ENCODE assay signal across 23 cellular contexts in genomic region chr1:27120849-27121248, GRCh38. TPM values are rescaled to one million over a fixed set of nuclear protein-coding genes. Genes with fewer than 3 reads are reported as not detected.
A peak's percentile ranks its signal among the peaks of the same experiment; 100 is the strongest.
DNase-seq lines count a peak whose midpoint lies in the region; ATAC-seq and TF ChIP-seq lines count a peak whose summit lies in the region.
"Had no signal": no experiment of that assay in that cellular context is flagged by ENCODE, and none has a peak within 500 bp of the region (broad histone marks: within the 10 kb centered on the region; RNA-seq: fewer than 3 reads in every experiment).

No MANE protein-coding gene starts in this region.

- no peak for TF ChIP-seq POLR2A in breast epithelium (IDR thresholded peaks at IDR 0.05)

- no TSS peak for BruUV-seq in MCF 10A (replicated peaks; lab: Mats Ljungman, UMichigan)

- ATAC-seq in WTC11: no peak
- ATAC-seq: activated T-cell treated with anti-CD3 and anti-CD28 coated beads, Interleukin-2, amount 50 U/mL, for 4 hours; foreskin keratinocyte; mucosa of descending colon had no signal

- no peak overlapping the region for H3K27ac Mint-ChIP-seq in MCF 10A (ENCODE audit: low read depth, unreplicated experiment)
- H3K27ac Mint-ChIP-seq in activated CD4-positive, alpha-beta memory T cell treated with anti-CD3 and anti-CD28 coated beads for 36 hours: no peak overlapping the region
- H3K27ac Mint-ChIP-seq in WTC11: no peak overlapping the region
- H3K27ac Mint-ChIP-seq: activated naive CD4-positive, alpha-beta T cell treated with anti-CD3 and anti-CD28 coated beads, Interleukin-2, amount 10 ng/mL, durations not matched to agents 7 days and 5 days had no signal

- H3K36me3 ChIP-seq in breast epithelium (no peaks in the 10 kb centered on the region), rectal smooth muscle tissue (ENCODE audit: control insufficient read depth, insufficient read depth, low read length) (no peaks in the 10 kb centered on the region)

- H3K9me3 Mint-ChIP-seq in MCF 10A (ENCODE audit: unreplicated experiment): no peaks in the 10 kb centered on the region
- H3K9me3 Mint-ChIP-seq in activated CD4-positive, alpha-beta memory T cell treated with anti-CD3 and anti-CD28 coated beads for 36 hours: no peaks in the 10 kb centered on the region
- H3K9me3 Mint-ChIP-seq in WTC11: no peaks in the 10 kb centered on the region
- H3K9me3 Mint-ChIP-seq: activated naive CD4-positive, alpha-beta T cell treated with anti-CD3 and anti-CD28 coated beads, Interleukin-2, amount 10 ng/mL, durations not matched to agents 7 days and 5 days; activated T-cell treated with anti-CD3 and anti-CD28 coated beads, Interleukin-2, amount 50 U/mL, for 4 hours had no signal

- H3K4me3 Mint-ChIP-seq in MCF 10A (ENCODE audit: unreplicated experiment): no peak overlapping the region
- no peak overlapping the region for H3K4me3 Mint-ChIP-seq in activated CD4-positive, alpha-beta memory T cell treated with anti-CD3 and anti-CD28 coated beads for 36 hours
- H3K4me3 Mint-ChIP-seq in WTC11: no peak overlapping the region
- H3K4me3 Mint-ChIP-seq: activated naive CD4-positive, alpha-beta T cell treated with anti-CD3 and anti-CD28 coated beads, Interleukin-2, amount 10 ng/mL, durations not matched to agents 7 days and 5 days; activated T-cell treated with anti-CD3 and anti-CD28 coated beads, Interleukin-2, amount 50 U/mL, for 4 hours had no signal

- no peak overlapping the region for H3K9ac ChIP-seq in rectal smooth muscle tissue (ENCODE audit: low read length)

- no peaks in the 10 kb centered on the region for H3K27me3 Mint-ChIP-seq in MCF 10A (ENCODE audit: insufficient read depth, unreplicated experiment)
- no peaks in the 10 kb centered on the region for H3K27me3 Mint-ChIP-seq in activated CD4-positive, alpha-beta memory T cell treated with anti-CD3 and anti-CD28 coated beads for 36 hours
- no peaks in the 10 kb centered on the region for H3K27me3 Mint-ChIP-seq in WTC11 (ENCODE audit: low read depth)
- H3K27me3 Mint-ChIP-seq: activated naive CD4-positive, alpha-beta T cell treated with anti-CD3 and anti-CD28 coated beads, Interleukin-2, amount 10 ng/mL, durations not matched to agents 7 days and 5 days had no signal

- CTCF ChIA-PET in MCF 10A (lab: Yijun Ruan, JAX): interaction anchor here (0.6 to 1.0 kb wide), 3 partner anchors 9 to 139 kb away, joined by 3 to 4 read pairs (median 4); no protein-coding TSS in a partner anchor
- CTCF ChIA-PET in activated CD4-positive, alpha-beta memory T cell treated with anti-CD3 and anti-CD28 coated beads for 36 hours (lab: Charles Lee): interaction anchor here (1.0 kb wide), 2 partner anchors 19 to 274 kb away, joined by 3 read pairs; no protein-coding TSS in a partner anchor
- CTCF ChIA-PET in WTC11 (lab: Charles Lee): interaction anchor here (1.2 to 2.1 kb wide), 3 partner anchors 9 to 176 kb away, joined by 3 to 5 read pairs (median 4); no protein-coding TSS in a partner anchor

- peaks cover 7% of the 10 kb centered on the region for H3K36me3 Mint-ChIP-seq in MCF 10A (ENCODE audit: insufficient read depth, unreplicated experiment)
- peaks cover 3% of the 10 kb centered on the region for H3K36me3 Mint-ChIP-seq in activated CD4-positive, alpha-beta memory T cell treated with anti-CD3 and anti-CD28 coated beads for 36 hours
- H3K36me3 Mint-ChIP-seq in WTC11: no peaks in the 10 kb centered on the region
- H3K36me3 Mint-ChIP-seq: activated naive CD4-positive, alpha-beta T cell treated with anti-CD3 and anti-CD28 coated beads, Interleukin-2, amount 10 ng/mL, durations not matched to agents 7 days and 5 days had no signal

- TF ChIP-seq CTCF in breast epithelium (IDR thresholded peaks at IDR 0.05): no peak
- TF ChIP-seq CTCF in MCF 10A (IDR thresholded peaks at IDR 0.05; ENCODE audit: unreplicated experiment): no peak
- no peak for TF ChIP-seq CTCF in WTC11 (IDR thresholded peaks at IDR 0.05)

- peak overlapping the region; percentile 87 to 95 for H3K27ac ChIP-seq in breast epithelium
- peak overlapping the region; percentile 68 for H3K27ac ChIP-seq in rectal smooth muscle tissue (ENCODE audit: low read depth, low read length)
- H3K27ac ChIP-seq: foreskin keratinocyte had no signal

- H3K9me3 ChIP-seq in breast epithelium: no peaks in the 10 kb centered on the region
- H3K9me3 ChIP-seq: mucosa of descending colon had no signal

- DNase-seq in breast epithelium (ENCODE audit: low spot score in 2 of 2): no peak
- no peak for DNase-seq in MCF 10A (ENCODE audit: unreplicated experiment)
- DNase-seq in left kidney (ENCODE audit: low read depth, low spot score): peak; percentile 86
- no peak for DNase-seq in activated CD4-positive, alpha-beta memory T cell treated with anti-CD3 and anti-CD28 coated beads for 36 hours
- no peak for DNase-seq in WTC11 (ENCODE audit: low spot score)
- no peak for DNase-seq in NCI-H524 treated with DMSO at 0.1 percent for 48 hours (lab: John Stamatoyannopoulos, UW)
- DNase-seq in cerebellum (ENCODE audit: low spot score): no peak
- DNase-seq: 8988T; activated CD4-positive, alpha-beta T cell treated with anti-CD3 and anti-CD28 coated beads for 1 hour; activated CD8-positive, alpha-beta memory T cell treated with anti-CD3 and anti-CD28 coated beads for 24 hours; activated naive CD4-positive, alpha-beta T cell treated with anti-CD3 and anti-CD28 coated beads, Interleukin-2, amount 10 ng/mL, durations not matched to agents 7 days and 5 days; activated T-cell treated with anti-CD3 and anti-CD28 coated beads, Interleukin-2, amount 50 U/mL, for 4 hours; amniotic stem cell; DMS153; foreskin keratinocyte; hippocampal formation; NCI-H1092 treated with DMSO at 0.1 percent for 48 hours; NCI-H1930; stimulated activated CD4-positive, alpha-beta T cell treated with anti-CD3 and anti-CD28 coated beads, Interleukin-1b, Interleukin-23, amount 100 ng/mL, for 48 hours; T-helper 1 cell had no signal

- peaks cover 17 to 27% of the 10 kb centered on the region in 2 donors for H3K4me1 ChIP-seq in breast epithelium
- peaks cover 46% of the 10 kb centered on the region for H3K4me1 ChIP-seq in rectal smooth muscle tissue (ENCODE audit: control insufficient read depth, insufficient read depth, low read length)

- no peak overlapping the region for H3K4me3 ChIP-seq in breast epithelium
- H3K4me3 ChIP-seq in rectal smooth muscle tissue (ENCODE audit: low read length): no peak overlapping the region
- H3K4me3 ChIP-seq: mucosa of descending colon, skin epidermis had no signal

- intact Hi-C loops in breast epithelium (cut with DNase I; ENCODE audit: low total_unique reads): no loop called here
- intact Hi-C loops in MCF 10A (cut with micrococcal nuclease): no loop called here
- intact Hi-C loops in activated CD4-positive, alpha-beta memory T cell treated with anti-CD3 and anti-CD28 coated beads for 36 hours (cut with micrococcal nuclease): no loop called here

- H3K27me3 ChIP-seq in breast epithelium: no peaks in the 10 kb centered on the region
- H3K27me3 ChIP-seq in rectal smooth muscle tissue (ENCODE audit: control insufficient read depth, insufficient read depth, low read length): no peaks in the 10 kb centered on the region
- H3K27me3 ChIP-seq: foreskin keratinocyte had no signal

- POLR2A ChIA-PET in MCF 10A (lab: Yijun Ruan, JAX): interaction anchor here (0.6 to 1.4 kb wide), 4 partner anchors 9 to 194 kb away, joined by 3 to 5 read pairs (median 4); no protein-coding TSS in a partner anchor
- POLR2A ChIA-PET in activated CD4-positive, alpha-beta memory T cell treated with anti-CD3 and anti-CD28 coated beads for 36 hours (lab: Charles Lee): no interaction called here
- POLR2A ChIA-PET in WTC11 (lab: Charles Lee): no interaction called here

- H3K4me1 Mint-ChIP-seq in MCF 10A (ENCODE audit: insufficient read depth, unreplicated experiment): peaks cover 46% of the 10 kb centered on the region
- H3K4me1 Mint-ChIP-seq in activated CD4-positive, alpha-beta memory T cell treated with anti-CD3 and anti-CD28 coated beads for 36 hours (ENCODE audit: low read depth): peaks cover 6% of the 10 kb centered on the region
- H3K4me1 Mint-ChIP-seq in WTC11: peaks cover 21% of the 10 kb centered on the region

TF ChIP-seq in WTC11, 78 proteins besides CTCF, POLR2A, EP300 and RAD21 (continues in another document):
- no peak for TF ChIP-seq ETV6 (CRISPR knock-in tag; IDR thresholded peaks at IDR 0.05)
- TF ChIP-seq CBFB (CRISPR knock-in tag; IDR thresholded peaks at IDR 0.05; ENCODE audit: low read depth): no peak
- no peak for TF ChIP-seq ZSCAN18 (CRISPR knock-in tag; IDR thresholded peaks at IDR 0.05)
- no peak for TF ChIP-seq NR2C2 (CRISPR knock-in tag; IDR thresholded peaks at IDR 0.05)
- no peak for TF ChIP-seq NFE2L1 (CRISPR knock-in tag; IDR thresholded peaks at IDR 0.05)
- TF ChIP-seq ATF3 (CRISPR knock-in tag; conservative IDR thresholded peaks at IDR 0.05): no peak
- TF ChIP-seq ERG (CRISPR knock-in tag; IDR thresholded peaks at IDR 0.05): no peak

RNA-seq across cellular contexts. Expression of gene SLC9A1, which starts 34.1 kb away (rescaled TPM):
- total RNA-seq in breast epithelium (10 to 100 TPM in 2 of 3 donors, 1 to 10 TPM in 1; 6.1 to 14.2 (median 13.8) TPM), MCF 10A (2022) (70.5 and 88.8 TPM in 2 replicates), WTC11 (2021) (22.0 to 25.1 TPM (median 22.5 TPM) in 3 replicates), cerebellum (3.9 TPM)
- 10 to 100 TPM; 16.0 to 17.8 TPM for total RNA-seq in activated CD4-positive, alpha-beta memory T cell treated with anti-CD3 and anti-CD28 coated beads for 36 hours
